Comparison of ENCODE assay signal across 2 cellular contexts in genomic region chr2:188381614-188382013, GRCh38.
TF ChIP-seq lines count a peak whose summit lies in the region.

No MANE protein-coding gene starts in this region.

TF ChIP-seq in IMR-90, 13 proteins besides CTCF, POLR2A, EP300 and RAD21 (continued from another document):
- TF ChIP-seq ELK1 (IDR thresholded peaks at IDR 0.05; ENCODE audit: borderline replicate concordance, low read depth, low read length) (no peak), MAZ (IDR thresholded peaks at IDR 0.05; ENCODE audit: borderline replicate concordance, low read depth, low read length) (no peak), SMC3 (IDR thresholded peaks at IDR 0.05; ENCODE audit: low read depth, low read length) (no peak), CHD1 (IDR thresholded peaks at IDR 0.05; ENCODE audit: low read depth, low read length) (no peak), CEBPB (IDR thresholded peaks at IDR 0.05; ENCODE audit: low read depth, low read length) (peak; percentile 81), FOS (IDR thresholded peaks at IDR 0.05; ENCODE audit: low read depth, low read length) (peak; percentile 72)

TF ChIP-seq in K562, 482 proteins besides CTCF, POLR2A, EP300 and RAD21 (continued from another document):
- TF ChIP-seq BACH1 (tag; IDR thresholded peaks at IDR 0.05) (no peak), SUPT5H (IDR thresholded peaks at IDR 0.05) (no peak), EZH2 (IDR thresholded peaks at IDR 0.05; ENCODE audit: borderline replicate concordance, low read depth, low read length) (no peak), SMARCE1 (IDR thresholded peaks at IDR 0.05) (0 out of 2 replicates have a peak, but pooled peaks have one; percentile 20), NBN (IDR thresholded peaks at IDR 0.05; ENCODE audit: low read depth) (no peak), JUND (IDR thresholded peaks at IDR 0.05; ENCODE audit: borderline replicate concordance, low read depth, low read length) (no peak), JUND (tag; IDR thresholded peaks at IDR 0.05; ENCODE audit: borderline replicate concordance, low read depth, low read length) (no peak), ZHX1 (conservative IDR thresholded peaks at IDR 0.05; ENCODE audit: low read length) (no peak), XRCC4 (IDR thresholded peaks at IDR 0.05; ENCODE audit: extremely low read depth, insufficient read depth, insufficient read length) (no peak), SRSF1 (IDR thresholded peaks at IDR 0.05; ENCODE audit: low read depth, low read length) (no peak), ETS2 (tag; IDR thresholded peaks at IDR 0.05; ENCODE audit: borderline replicate concordance, poor library complexity, severe bottlenecking) (no peak), CBX3 (IDR thresholded peaks at IDR 0.05; ENCODE audit: borderline replicate concordance in 1 of 2, low read length in 2 of 2) (no peak), ZNF407 (IDR thresholded peaks at IDR 0.05; ENCODE audit: low read depth) (no peak), ZFP1 (CRISPR knock-in tag; IDR thresholded peaks at IDR 0.05) (no peak), ATF2 (CRISPR knock-in tag; IDR thresholded peaks at IDR 0.05) (no peak), CBX8 (IDR thresholded peaks at IDR 0.05; ENCODE audit: borderline replicate concordance, extremely low read depth, low read depth, low read length, poor library complexity, severe bottlenecking) (no peak), ZNF3 (CRISPR knock-in tag; IDR thresholded peaks at IDR 0.05) (no peak), ATF3 (IDR thresholded peaks at IDR 0.05) (0 out of 2 replicates have a peak, but pooled peaks have one; percentile 28), ATF3 (CRISPR knock-in tag; conservative IDR thresholded peaks at IDR 0.05) (no peak), BHLHE40 (IDR thresholded peaks at IDR 0.05; ENCODE audit: low read length) (no peak), ZNF263 (CRISPR knock-in tag; IDR thresholded peaks at IDR 0.05; ENCODE audit: borderline replicate concordance) (no peak), ZNF282 (CRISPR knock-in tag; IDR thresholded peaks at IDR 0.05) (no peak), MEF2A (IDR thresholded peaks at IDR 0.05; ENCODE audit: control insufficient read depth, low read depth, low read length) (peak; percentile 33; the same call in 1 of the 2 replicates), NFIC (IDR thresholded peaks at IDR 0.05) (no peak), CCNT2 (IDR thresholded peaks at IDR 0.05; ENCODE audit: borderline replicate concordance, extremely low read depth, insufficient read length, low read depth, low read length) (no peak), FOSL1 (tag; conservative IDR thresholded peaks at IDR 0.05) (peak; percentile 59), ELK3 (CRISPR knock-in tag; IDR thresholded peaks at IDR 0.05) (no peak), RBM17 (IDR thresholded peaks at IDR 0.05; ENCODE audit: borderline replicate concordance, low read depth, low read length) (no peak), RNF2 (IDR thresholded peaks at IDR 0.05) (no peak), ZNF717 (CRISPR knock-in tag; IDR thresholded peaks at IDR 0.05) (no peak), ZNF764 (CRISPR knock-in tag; IDR thresholded peaks at IDR 0.05; ENCODE audit: low read depth) (no peak), E2F1 (CRISPR knock-in tag; IDR thresholded peaks at IDR 0.05) (no peak), KLF1 (tag; IDR thresholded peaks at IDR 0.05) (no peak)
